In the genomic region with DNA sequence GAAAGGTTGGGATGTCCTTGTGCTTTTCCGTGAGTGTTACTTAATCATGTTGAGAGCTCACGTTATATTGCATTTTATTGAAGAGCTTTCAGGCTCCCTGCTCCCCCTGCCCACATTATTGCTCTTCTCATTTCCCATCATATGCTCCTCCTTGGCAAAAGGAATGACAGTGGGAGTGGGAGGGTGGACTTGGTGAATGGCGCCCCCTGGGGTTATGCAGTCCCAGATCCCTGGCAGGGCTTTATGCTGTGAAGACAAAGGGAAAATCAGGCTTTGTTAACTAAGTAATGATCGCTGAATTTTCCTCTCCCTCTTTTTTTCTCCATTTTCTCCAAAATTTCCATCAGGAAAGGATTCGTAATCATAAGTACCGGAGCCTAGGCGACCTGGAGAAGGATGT, we compare ENCODE assay signal across 8 cellular contexts.
DNase-seq lines count a peak whose midpoint lies in the region; ATAC-seq and TF ChIP-seq lines count a peak whose summit lies in the region.

No MANE protein-coding gene starts in this region.

- BruUV-seq in MCF 10A (replicated peaks; lab: Mats Ljungman, UMichigan): no TSS peak

- TF ChIP-seq POLR2A in breast epithelium (IDR thresholded peaks at IDR 0.05): no peak
- TF ChIP-seq POLR2A in testis (IDR thresholded peaks at IDR 0.05): no peak

- H3K36me3 Mint-ChIP-seq in MCF 10A (ENCODE audit: insufficient read depth, unreplicated experiment): peaks cover 29% of the 10 kb centered on the region
- H3K36me3 Mint-ChIP-seq in glutamatergic neuron (ENCODE audit: unreplicated experiment): no peaks in the 10 kb centered on the region

- no peak for ATAC-seq in HG02885 (IDR thresholded peaks at IDR 0.05; ENCODE audit: poor library complexity, unreplicated experiment)

- DNase-seq in MCF 10A (ENCODE audit: unreplicated experiment): peak; percentile 53
- DNase-seq in breast epithelium (ENCODE audit: low spot score in 2 of 2): no peak
- peak; percentile 15 for DNase-seq in RPMI7951 (ENCODE audit: low read depth)
- DNase-seq in glutamatergic neuron: peak; percentile 64
- DNase-seq in testis: peak; percentile 21
- no peak for DNase-seq in MV-4-11 (lab: John Stamatoyannopoulos, UW)
- DNase-seq in foreskin melanocyte: no peak

- H3K9me3 ChIP-seq in breast epithelium: no peaks in the 10 kb centered on the region
- no peaks in the 10 kb centered on the region for H3K9me3 ChIP-seq in testis

- H3K4me3 ChIP-seq in breast epithelium (no peak overlapping the region), testis (no peak overlapping the region)

- H3K9me3 Mint-ChIP-seq in MCF 10A (ENCODE audit: unreplicated experiment) (no peaks in the 10 kb centered on the region), glutamatergic neuron (ENCODE audit: unreplicated experiment) (no peaks in the 10 kb centered on the region)

- H3K27me3 Mint-ChIP-seq in MCF 10A (ENCODE audit: insufficient read depth, unreplicated experiment): no peaks in the 10 kb centered on the region
- H3K27me3 Mint-ChIP-seq in glutamatergic neuron (ENCODE audit: unreplicated experiment): peaks cover 3% of the 10 kb centered on the region

- intact Hi-C loops in MCF 10A (cut with micrococcal nuclease) (loop anchor here (1.0 kb wide), 1 partner anchor 49 kb away; no protein-coding TSS in a partner anchor), breast epithelium (cut with DNase I; ENCODE audit: low total_unique reads) (no loop called here), testis (cut with DNase I; ENCODE audit: low total_unique reads) (no loop called here)

- peaks cover 0 to 7% of the 10 kb centered on the region in 2 donors for H3K4me1 ChIP-seq in breast epithelium
- no peaks in the 10 kb centered on the region for H3K4me1 ChIP-seq in testis

- no peak overlapping the region for H3K4me3 Mint-ChIP-seq in MCF 10A (ENCODE audit: unreplicated experiment)
- H3K4me3 Mint-ChIP-seq in glutamatergic neuron (ENCODE audit: unreplicated experiment): no peak overlapping the region

- WGBS in testis, 2 donors: 79 to 85% methylated on average over 7 of the region's 7 CpGs

- no peaks in the 10 kb centered on the region for H3K36me3 ChIP-seq in breast epithelium
- no peaks in the 10 kb centered on the region for H3K36me3 ChIP-seq in testis (ENCODE audit: low read depth, missing control alignments)

- no peaks in the 10 kb centered on the region for H3K27me3 ChIP-seq in breast epithelium
- no peaks in the 10 kb centered on the region for H3K27me3 ChIP-seq in testis

- POLR2A ChIA-PET in MCF 10A (lab: Yijun Ruan, JAX): interaction anchor here (0.8 to 1.6 kb wide), 2 partner anchors 16 to 22 kb away, joined by 4 read pairs; no protein-coding TSS in a partner anchor

- CTCF ChIA-PET in MCF 10A (lab: Yijun Ruan, JAX): interaction anchor here (0.6 to 2.2 kb wide), 10 partner anchors 8 to 677 kb away, joined by 3 to 7 read pairs (median 5); no protein-coding TSS in a partner anchor

- TF ChIP-seq CTCF in MCF 10A (IDR thresholded peaks at IDR 0.05; ENCODE audit: unreplicated experiment): peak; percentile 52
- peak in 1 of 3 donors; percentile 21 for TF ChIP-seq CTCF in breast epithelium (IDR thresholded peaks at IDR 0.05)
- peak; percentile 57 for TF ChIP-seq CTCF in glutamatergic neuron (IDR thresholded peaks at IDR 0.05; ENCODE audit: partially characterized antibody, unreplicated experiment)
- peak; percentile 8 to 32 (median 23) for TF ChIP-seq CTCF in testis (IDR thresholded peaks at IDR 0.05)

- H3K27ac Mint-ChIP-seq in MCF 10A (ENCODE audit: low read depth, unreplicated experiment) (no peak overlapping the region), glutamatergic neuron (ENCODE audit: unreplicated experiment) (no peak overlapping the region)

- H3K27ac ChIP-seq in breast epithelium (no peak overlapping the region), testis (no peak overlapping the region)

- no peaks in the 10 kb centered on the region for H3K4me1 Mint-ChIP-seq in MCF 10A (ENCODE audit: insufficient read depth, unreplicated experiment)
- peaks cover 13% of the 10 kb centered on the region for H3K4me1 Mint-ChIP-seq in glutamatergic neuron (ENCODE audit: low read depth, unreplicated experiment)

Comparison
In these comparisons a context has a peak if more than half of its experiments do, and no peak if none do; other contexts are left out.
1. DNase-seq: peak in MCF 10A (single experiment), RPMI7951 (single experiment), glutamatergic neuron (single experiment) and testis (single experiment); none in breast epithelium (0 of 2), MV-4-11 (single experiment) and foreskin melanocyte (single experiment).